In the genomic region with DNA sequence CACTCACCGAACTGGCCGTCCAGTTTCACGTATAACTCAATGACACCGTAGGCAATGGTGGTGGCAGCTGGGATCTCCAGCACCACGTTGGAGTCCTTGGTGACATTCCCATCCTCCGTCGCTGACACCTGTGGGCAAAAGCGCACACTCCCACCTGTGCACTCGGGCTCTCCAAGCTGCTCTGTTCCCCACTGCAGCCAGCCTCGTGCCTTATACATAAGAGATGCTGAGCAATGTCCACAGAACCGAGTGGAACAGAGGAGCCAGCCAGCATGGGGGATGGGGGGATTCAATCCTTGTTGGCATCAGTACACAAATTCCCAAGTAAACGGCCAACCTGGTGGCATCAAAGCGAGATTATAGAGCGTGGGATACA, we compare ENCODE assay signal across 12 cellular contexts.
"Had no signal": no experiment of that assay in that cellular context is flagged by ENCODE, and none has a peak within 500 bp of the region (broad histone marks: within the 10 kb centered on the region; RNA-seq: fewer than 3 reads in every experiment).

No MANE protein-coding gene starts in this region.

- H3K27ac ChIP-seq: foreskin keratinocyte, pancreas, thoracic aorta, upper lobe of right lung had no signal

- H3K4me1 ChIP-seq: pancreas, upper lobe of right lung had no signal

- H3K9me3 ChIP-seq: pancreas, thoracic aorta, upper lobe of right lung had no signal

- H3K27me3 ChIP-seq: foreskin keratinocyte, pancreas, upper lobe of right lung had no signal

- ATAC-seq: activated CD8-positive, alpha-beta T cell treated with anti-CD3 and anti-CD28 coated beads, Interleukin-2, amount 10 ng/mL, durations not matched to agents 7 days and 5 days; foreskin keratinocyte; pancreas had no signal

- FAIRE-seq: pancreas had no signal

- H3K4me3 ChIP-seq: pancreas, thoracic aorta, upper lobe of right lung had no signal

- H3K36me3 ChIP-seq: pancreas, upper lobe of right lung had no signal

- DNase-seq: activated CD4-positive, alpha-beta T cell treated with anti-CD3 and anti-CD28 coated beads for 4 hours; activated CD8-positive, alpha-beta T cell treated with anti-CD3 and anti-CD28 coated beads, Interleukin-2, amount 10 ng/mL, durations not matched to agents 7 days and 5 days; activated naive CD8-positive, alpha-beta T cell treated with anti-CD3 and anti-CD28 coated beads for 36 hours; cerebellar nuclear complex; effector CD8-positive, alpha-beta T cell; foreskin keratinocyte; pancreas; stimulated activated CD4-positive, alpha-beta T cell treated with anti-CD3 and anti-CD28 coated beads, Interleukin-12 subunit alpha, Interleukin-12 subunit beta, amount 100 ng/mL, for 4 hours; stimulated activated CD4-positive, alpha-beta T cell treated with anti-CD3 and anti-CD28 coated beads, Interleukin-2, amount 100 ng/mL, for 24 hours; T-helper 2 cell; upper lobe of right lung had no signal
